ENCODE assay signal across 9 cellular contexts in the genomic region with DNA sequence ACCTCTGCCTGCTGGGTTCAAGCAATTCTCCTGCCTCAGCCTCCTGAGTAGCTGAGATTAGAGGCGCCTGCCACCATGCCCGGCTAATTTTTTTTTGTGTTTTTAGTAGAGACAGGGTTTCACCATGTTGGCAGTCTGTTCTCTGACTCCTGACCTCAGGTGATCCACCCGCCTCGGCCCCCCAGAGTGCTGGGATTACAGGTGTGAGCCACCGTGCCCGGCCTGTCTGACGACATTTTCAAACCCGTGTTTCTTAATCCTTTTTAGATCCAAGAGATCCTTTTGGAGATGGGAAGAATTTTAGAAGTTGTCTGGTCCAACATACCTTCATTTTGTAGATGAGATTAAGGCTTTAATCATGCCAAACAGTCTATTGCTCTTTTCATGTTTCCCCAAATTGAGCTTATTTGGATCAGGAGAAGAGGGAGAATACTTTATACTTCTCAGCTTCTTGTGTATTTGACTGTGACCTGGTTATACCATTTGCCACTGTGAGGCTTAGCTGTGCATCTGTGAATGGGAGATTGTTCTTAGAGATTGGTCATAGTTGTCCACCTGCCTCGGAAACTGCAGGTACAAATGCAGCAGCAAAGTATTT. TPM values are rescaled to one million over a fixed set of nuclear protein-coding genes. Genes with fewer than 3 reads are reported as not detected.
DNase-seq lines count a peak whose midpoint lies in the region; ATAC-seq and TF ChIP-seq lines count a peak whose summit lies in the region.
"Had no signal": no experiment of that assay in that cellular context is flagged by ENCODE, and none has a peak within 500 bp of the region (broad histone marks: within the 10 kb centered on the region; RNA-seq: fewer than 3 reads in every experiment).

No MANE protein-coding gene starts in this region.

- H3K79me2 ChIP-seq in hepatocyte = peaks cover 92% of the 10 kb centered on the region

- H3K4me1 ChIP-seq in Panc1 (ENCODE audit: control insufficient read depth, insufficient read depth, low read length) = peaks cover 72% of the 10 kb centered on the region
- H3K4me1 ChIP-seq in hepatocyte (ENCODE audit: insufficient read depth) = peaks cover 48% of the 10 kb centered on the region
- peaks cover 31 to 80% (median 61%) of the 10 kb centered on the region in 4 donors for H3K4me1 ChIP-seq in stomach

- peaks cover 83% of the 10 kb centered on the region for H3K4me1 Mint-ChIP-seq in activated T-cell treated with anti-CD3 and anti-CD28 coated beads, Interleukin-2, amount 50 U/mL, for 72 hours (ENCODE audit: low read depth)
- H3K4me1 Mint-ChIP-seq in endothelial cell (ENCODE audit: unreplicated experiment) = peaks cover 65% of the 10 kb centered on the region

- H3K36me3 ChIP-seq in Panc1 (ENCODE audit: control insufficient read depth, insufficient read depth, low read length) (no peaks in the 10 kb centered on the region), hepatocyte (replicated peaks; ENCODE audit: insufficient read depth, low read depth) (no peaks in the 10 kb centered on the region), stomach (peaks cover 0 to 4% (median 0%) of the 10 kb centered on the region in 4 donors)
- H3K36me3 ChIP-seq: esophagus muscularis mucosa had no signal

- no peaks in the 10 kb centered on the region for H3K9me3 Mint-ChIP-seq in activated T-cell treated with anti-CD3 and anti-CD28 coated beads, Interleukin-2, amount 50 U/mL, for 72 hours
- H3K9me3 Mint-ChIP-seq in endothelial cell (ENCODE audit: unreplicated experiment) = no peaks in the 10 kb centered on the region

- TF ChIP-seq POLR2A in stomach (IDR thresholded peaks at IDR 0.05) = no peak

- POLR2A ChIA-PET in Panc1 (lab: Charles Lee) = no interaction called here

- CTCF ChIA-PET in Panc1 (lab: Charles Lee) = interaction anchor here (0.5 to 1.4 kb wide), 3 partner anchors 52 to 349 kb away, joined by 3 to 23 read pairs (median 4); no protein-coding TSS in a partner anchor

- H3K9me2 ChIP-seq in hepatocyte (replicated peaks; ENCODE audit: insufficient read depth) = no peaks in the 10 kb centered on the region

- in situ Hi-C loops in Panc1 (cut with HindIII; ENCODE audit: low pct_unique_long_range_greater_than_20kb, low sequenced_read_pairs) = no loop called here

- BruUV-seq in Panc1 (replicated peaks; lab: Mats Ljungman, UMichigan) = no TSS peak

- H3K27me3 ChIP-seq in Panc1 (ENCODE audit: control insufficient read depth, insufficient read depth, low read length) (no peaks in the 10 kb centered on the region), hepatocyte (no peaks in the 10 kb centered on the region), stomach (no peaks in the 10 kb centered on the region)
- H3K27me3 ChIP-seq: esophagus muscularis mucosa had no signal

- H3K4me3 Mint-ChIP-seq in activated T-cell treated with anti-CD3 and anti-CD28 coated beads, Interleukin-2, amount 50 U/mL, for 72 hours = peak overlapping the region; percentile 65 to 73
- no peak overlapping the region for H3K4me3 Mint-ChIP-seq in endothelial cell (ENCODE audit: unreplicated experiment)

- no peak for TF ChIP-seq EP300 in stomach (IDR thresholded peaks at IDR 0.05)

- H3K9me3 ChIP-seq in Panc1 (ENCODE audit: control insufficient read depth, insufficient read depth, low read depth, low read length) = no peaks in the 10 kb centered on the region
- H3K9me3 ChIP-seq in hepatocyte (ENCODE audit: low read depth) = no peaks in the 10 kb centered on the region
- H3K9me3 ChIP-seq in stomach = no peaks in the 10 kb centered on the region
- H3K9me3 ChIP-seq: esophagus muscularis mucosa had no signal

- no peak for DNase-seq in activated T-cell treated with anti-CD3 and anti-CD28 coated beads, Interleukin-2, amount 50 U/mL, for 72 hours
- DNase-seq in activated T-cell treated with anti-CD3 and anti-CD28 coated beads for 4 hours (no peak), Panc1 (ENCODE audit: low read depth, low spot score) (no peak), hepatocyte (ENCODE audit: low spot score) (no peak), stomach (no peak), endothelial cell (ENCODE audit: low spot score) (no peak)

- H3K27ac Mint-ChIP-seq in activated T-cell treated with anti-CD3 and anti-CD28 coated beads, Interleukin-2, amount 50 U/mL, for 72 hours = peak overlapping the region; percentile 39
- no peak overlapping the region for H3K27ac Mint-ChIP-seq in endothelial cell (ENCODE audit: unreplicated experiment)

- ATAC-seq in activated T-cell treated with anti-CD3 and anti-CD28 coated beads, Interleukin-2, amount 50 U/mL, for 72 hours (replicated peaks in 1 of 2) = peak in 1 of 2 donors; percentile 4
- ATAC-seq in Panc1 (peak; percentile 49; the same call in 1 of the 2 replicates), GM19397 (IDR thresholded peaks at IDR 0.05; ENCODE audit: unreplicated experiment) (no peak), GM19324 (IDR thresholded peaks at IDR 0.05; ENCODE audit: low FRiP score, unreplicated experiment) (no peak)

- H2AFZ ChIP-seq in hepatocyte = no peak overlapping the region

- 27% methylated on average over 9 of the region's 9 CpGs for WGBS in hepatocyte (ENCODE audit: low lambda C conversion rate, missing lambda C conversion rate)
- 46 to 66% (median 49%) methylated on average over 9 of the region's 9 CpGs for WGBS in stomach, 5 donors

- H3K4me2 ChIP-seq in hepatocyte = peak overlapping the region; percentile 39

- H3K36me3 Mint-ChIP-seq in activated T-cell treated with anti-CD3 and anti-CD28 coated beads, Interleukin-2, amount 50 U/mL, for 72 hours (ENCODE audit: insufficient read depth in 2 of 2) = peaks cover 0 to 3% of the 10 kb centered on the region in 2 donors
- no peaks in the 10 kb centered on the region for H3K36me3 Mint-ChIP-seq in endothelial cell (ENCODE audit: low read depth, unreplicated experiment)

- H3K4me3 ChIP-seq in Panc1 (ENCODE audit: low read depth in 2 of 2, low read length in 2 of 2) (peak overlapping the region in 1 of 2 experiments; percentile 2; a peak in 1 of 4 replicates), hepatocyte (no peak overlapping the region), stomach (no peak overlapping the region)

- peak overlapping the region; percentile 67 for H3K27ac ChIP-seq in Panc1 (ENCODE audit: low read length)
- H3K27ac ChIP-seq in hepatocyte = peak overlapping the region; percentile 58
- peak overlapping the region in 3 of 5 donors; percentile 29 to 72 (median 68) for H3K27ac ChIP-seq in stomach

- intact Hi-C loops in Panc1 (cut with micrococcal nuclease; ENCODE audit: unreplicated experiment) (loop anchor here (1.0 to 5.0 kb wide), 2 partner anchors 53 to 103 kb away; no protein-coding TSS in a partner anchor), stomach (cut with DNase I; ENCODE audit: low total_unique reads) (loop anchor here (5.0 kb wide), 1 partner anchor 53 kb away; no protein-coding TSS in a partner anchor)

- TF ChIP-seq CTCF in Panc1 (IDR thresholded peaks at IDR 0.05) = no peak
- no peak for TF ChIP-seq CTCF in hepatocyte (IDR thresholded peaks at IDR 0.05; ENCODE audit: poor library complexity)
- no peak for TF ChIP-seq CTCF in stomach (IDR thresholded peaks at IDR 0.05)
- TF ChIP-seq CTCF in endothelial cell (IDR thresholded peaks at IDR 0.05; ENCODE audit: unreplicated experiment) = no peak

- no peaks in the 10 kb centered on the region for H3K27me3 Mint-ChIP-seq in activated T-cell treated with anti-CD3 and anti-CD28 coated beads, Interleukin-2, amount 50 U/mL, for 72 hours (ENCODE audit: low read depth)
- H3K27me3 Mint-ChIP-seq in endothelial cell (ENCODE audit: unreplicated experiment) = no peaks in the 10 kb centered on the region

- peaks cover 42% of the 10 kb centered on the region for H4K20me1 ChIP-seq in hepatocyte (ENCODE audit: insufficient read depth, poor library complexity, severe bottlenecking)

RNA-seq across cellular contexts. Expression of a gene that starts 25.8 kb away (rescaled TPM):
- total RNA-seq in activated T-cell treated with anti-CD3 and anti-CD28 coated beads, Interleukin-2, amount 50 U/mL, for 72 hours = 100 to 1,000 TPM; 103 to 117 TPM
- total RNA-seq in Panc1 (2021; ENCODE audit: unreplicated experiment) (77.4 TPM), hepatocyte (50.3 and 53.1 TPM in 2 replicates), stomach (100 to 1,000 TPM in 1 of 5 donors, 10 to 100 TPM in 4; 37.4 to 183 (median 54.2) TPM), endothelial cell (ENCODE audit: unreplicated experiment) (81.2 TPM)
- 61.8 TPM for polyA plus RNA-seq in Panc1 (2012; ENCODE audit: insufficient read length)
- polyA plus RNA-seq in hepatocyte (54.8 and 62.4 TPM in 2 replicates), stomach (10 to 100 TPM; 17.1 to 33.0 (median 22.6) TPM)
